10 cellular contexts compared by ENCODE assay signal in genomic region chr16:10213748-10214147, GRCh38. TPM values are rescaled to one million over a fixed set of nuclear protein-coding genes. Genes with fewer than 3 reads are reported as not detected.
"Had no signal": no experiment of that assay in that cellular context is flagged by ENCODE, and none has a peak within 500 bp of the region (broad histone marks: within the 10 kb centered on the region; RNA-seq: fewer than 3 reads in every experiment).

No MANE protein-coding gene starts in this region.

- ATAC-seq: HepG2, K562 had no signal

- DNase-seq: IMR-90, KBM-7, KG1 had no signal

- H3K4me3 ChIP-seq: K562 had no signal

- H3K27ac ChIP-seq: HL-60, KMS-11 had no signal

RNA-seq across cellular contexts. Expression of gene GRIN2A, which starts 31.5 kb away (rescaled TPM):
- total RNA-seq: HepG2, HT-29, HT1080, K562 had no signal
- polyA plus RNA-seq: HepG2, IgD-negative memory B cell, IMR-90, K562 had no signal
